Comparison of ENCODE assay signal across 1 cellular context in the genomic region with DNA sequence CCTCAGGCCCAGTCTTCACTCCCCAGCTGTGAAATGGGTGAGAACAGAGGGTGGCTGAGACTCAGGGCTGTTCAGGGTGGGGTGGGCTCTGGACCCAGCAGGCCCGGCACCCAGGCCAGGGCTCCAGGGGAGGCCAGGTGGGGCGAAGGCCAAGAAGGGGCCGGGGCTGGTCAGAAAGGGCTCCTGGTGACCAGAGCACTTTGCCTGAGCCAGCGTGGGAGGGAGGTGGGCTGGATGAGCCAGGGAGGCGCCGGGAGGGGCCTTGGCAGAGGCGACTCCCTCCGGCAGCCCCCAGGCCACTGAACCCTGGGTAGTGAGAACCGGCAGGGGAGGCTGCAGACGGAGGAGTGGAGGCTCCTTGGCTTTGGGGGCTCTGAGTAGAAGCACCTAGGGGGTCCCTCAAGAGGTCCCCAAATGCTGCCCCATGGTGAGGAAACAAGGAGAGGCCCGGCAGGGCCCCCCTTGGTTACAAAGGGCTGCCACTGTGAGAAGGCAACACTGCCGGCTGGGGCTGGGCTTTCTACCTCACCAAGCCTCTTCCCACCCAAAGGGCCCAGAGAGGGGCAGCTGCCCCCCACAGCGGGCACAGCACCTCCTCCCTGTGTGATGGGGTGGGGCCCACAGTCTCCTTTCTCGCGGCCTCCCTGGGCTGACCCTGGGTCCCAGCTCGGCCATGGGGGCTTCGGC.
TF ChIP-seq lines count a peak whose summit lies in the region.

No MANE protein-coding gene starts in this region.

TF ChIP-seq in HEK293, 187 proteins besides CTCF, POLR2A, EP300 and RAD21 (continued from another document):
- TF ChIP-seq, protein P1, sequence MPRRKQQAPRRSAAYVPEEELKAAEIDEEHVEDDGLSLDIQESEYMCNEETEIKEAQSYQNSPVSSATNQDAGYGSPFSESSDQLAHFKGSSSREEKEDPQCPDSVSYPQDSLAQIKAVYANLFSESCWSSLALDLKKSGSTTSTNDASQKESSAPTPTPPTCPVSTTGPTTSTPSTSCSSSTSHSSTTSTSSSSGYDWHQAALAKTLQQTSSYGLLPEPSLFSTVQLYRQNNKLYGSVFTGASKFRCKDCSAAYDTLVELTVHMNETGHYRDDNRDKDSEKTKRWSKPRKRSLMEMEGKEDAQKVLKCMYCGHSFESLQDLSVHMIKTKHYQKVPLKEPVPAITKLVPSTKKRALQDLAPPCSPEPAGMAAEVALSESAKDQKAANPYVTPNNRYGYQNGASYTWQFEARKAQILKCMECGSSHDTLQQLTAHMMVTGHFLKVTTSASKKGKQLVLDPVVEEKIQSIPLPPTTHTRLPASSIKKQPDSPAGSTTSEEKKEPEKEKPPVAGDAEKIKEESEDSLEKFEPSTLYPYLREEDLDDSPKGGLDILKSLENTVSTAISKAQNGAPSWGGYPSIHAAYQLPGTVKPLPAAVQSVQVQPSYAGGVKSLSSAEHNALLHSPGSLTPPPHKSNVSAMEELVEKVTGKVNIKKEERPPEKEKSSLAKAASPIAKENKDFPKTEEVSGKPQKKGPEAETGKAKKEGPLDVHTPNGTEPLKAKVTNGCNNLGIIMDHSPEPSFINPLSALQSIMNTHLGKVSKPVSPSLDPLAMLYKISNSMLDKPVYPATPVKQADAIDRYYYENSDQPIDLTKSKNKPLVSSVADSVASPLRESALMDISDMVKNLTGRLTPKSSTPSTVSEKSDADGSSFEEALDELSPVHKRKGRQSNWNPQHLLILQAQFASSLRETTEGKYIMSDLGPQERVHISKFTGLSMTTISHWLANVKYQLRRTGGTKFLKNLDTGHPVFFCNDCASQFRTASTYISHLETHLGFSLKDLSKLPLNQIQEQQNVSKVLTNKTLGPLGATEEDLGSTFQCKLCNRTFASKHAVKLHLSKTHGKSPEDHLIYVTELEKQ (tag by site-specific recombination; IDR thresholded peaks at IDR 0.05; ENCODE audit: borderline replicate concordance): no peak
- TF ChIP-seq ZNF211 (tag by site-specific recombination; IDR thresholded peaks at IDR 0.05; ENCODE audit: low read depth): no peak
- peak; percentile 26 for TF ChIP-seq ZIC2 (tag by site-specific recombination; IDR thresholded peaks at IDR 0.05)
- TF ChIP-seq GLIS1 (tag by site-specific recombination; IDR thresholded peaks at IDR 0.05): 0 out of 2 replicates have a peak, but pooled peaks have one; percentile 13
- TF ChIP-seq ZNF555 (tag by site-specific recombination; conservative IDR thresholded peaks at IDR 0.05): no peak
- TF ChIP-seq GLIS2 (tag by site-specific recombination; IDR thresholded peaks at IDR 0.05): peak; percentile 32; the same call in 1 of the 2 replicates
TF ChIP-seq in HEK293: peak in this region for 3.
